Comparison of ENCODE assay signal across 5 cellular contexts in the genomic region with DNA sequence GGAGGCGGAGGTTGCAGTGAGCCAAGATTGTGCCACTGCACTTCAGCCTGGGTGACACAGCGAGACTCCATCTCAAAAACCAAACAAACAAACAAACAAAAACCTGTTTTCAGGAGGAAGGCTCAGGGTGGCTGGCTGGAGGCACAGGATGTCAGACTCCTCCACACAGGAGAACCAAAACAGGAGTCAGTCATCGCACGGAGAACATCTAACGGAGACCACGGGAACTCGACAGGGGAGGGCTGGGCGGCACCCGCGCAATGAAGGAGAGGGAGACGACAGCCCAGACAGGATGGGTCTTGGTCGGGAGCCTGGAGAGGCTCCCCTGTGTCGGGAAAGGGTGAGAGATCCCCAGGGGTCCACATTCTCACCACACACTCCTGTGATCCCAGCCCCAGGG. TPM values are rescaled to one million over a fixed set of nuclear protein-coding genes. Genes with fewer than 3 reads are reported as not detected.
"Had no signal": no experiment of that assay in that cellular context is flagged by ENCODE, and none has a peak within 500 bp of the region (broad histone marks: within the 10 kb centered on the region; RNA-seq: fewer than 3 reads in every experiment).

No MANE protein-coding gene starts in this region.

- H2AFZ ChIP-seq: GM23338 had no signal

- ATAC-seq: GM23338, K562 had no signal

- H3K4me3 ChIP-seq: GM23338, K562 had no signal

- DNase-seq: HCEC 1CT, IMR-90 had no signal

- H3K4me3 Mint-ChIP-seq: GM23338 had no signal

- H3K4me2 ChIP-seq: GM23338 had no signal

- H3K4me1 Mint-ChIP-seq: GM23338 had no signal

RNA-seq across cellular contexts. Expression of a gene that starts 20.8 kb away (rescaled TPM):
- total RNA-seq: GM23338, H1, IMR-90, K562 had no signal
